In the genomic region with DNA sequence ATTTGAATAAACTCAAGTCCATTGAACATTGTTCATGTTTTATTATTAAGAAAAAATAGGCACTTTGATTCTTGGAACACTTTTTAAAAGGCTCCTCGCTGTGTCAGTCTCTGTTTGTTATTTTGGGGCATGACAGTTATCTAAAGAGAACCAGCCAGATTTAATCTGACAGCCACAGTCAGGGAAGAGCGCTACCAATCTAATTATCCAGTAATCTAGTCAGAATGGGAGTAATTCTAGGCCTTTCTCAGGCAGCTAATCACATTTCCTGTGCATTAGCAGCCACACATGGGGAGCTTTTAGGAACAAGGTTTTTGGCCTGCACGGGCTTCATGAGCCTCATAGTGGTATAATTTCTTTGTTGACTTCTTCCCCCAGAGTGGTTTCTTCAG, we compare ENCODE assay signal across 1 cellular context.
TF ChIP-seq lines count a peak whose summit lies in the region.

No MANE protein-coding gene starts in this region.

TF ChIP-seq in H1, 55 proteins besides CTCF, POLR2A, EP300 and RAD21:
- no peak for TF ChIP-seq BACH1 (IDR thresholded peaks at IDR 0.05; ENCODE audit: low read length)
